Comparison of ENCODE assay signal across 1 cellular context in the genomic region with DNA sequence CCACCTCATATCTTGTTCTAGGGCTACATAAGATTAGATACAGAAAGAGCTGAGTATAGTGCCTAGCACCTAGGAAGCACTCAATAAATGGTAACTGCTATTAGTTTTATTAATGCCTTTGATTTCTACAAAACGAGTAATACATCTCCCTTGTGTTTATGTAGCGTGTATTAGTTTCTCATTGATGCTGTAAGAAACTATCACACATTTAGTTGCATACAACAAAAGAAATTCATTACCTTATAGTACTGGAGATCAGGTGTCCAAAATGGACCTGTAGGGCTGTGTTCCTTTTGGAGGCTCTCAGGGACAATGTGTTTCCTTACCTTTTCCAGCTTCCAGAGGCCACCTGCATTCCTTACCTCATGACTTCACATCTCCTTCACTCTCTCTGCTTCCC.
TF ChIP-seq lines count a peak whose summit lies in the region.

No MANE protein-coding gene starts in this region.

TF ChIP-seq in GM23338, 12 proteins besides CTCF, POLR2A, EP300 and RAD21 (continued from another document):
- no peak for TF ChIP-seq ZNF462 (CRISPR knock-in tag; IDR thresholded peaks at IDR 0.05)
- no peak for TF ChIP-seq JUNB (IDR thresholded peaks at IDR 0.05; ENCODE audit: unreplicated experiment)
